ENCODE assay signal across 8 cellular contexts in the genomic region with DNA sequence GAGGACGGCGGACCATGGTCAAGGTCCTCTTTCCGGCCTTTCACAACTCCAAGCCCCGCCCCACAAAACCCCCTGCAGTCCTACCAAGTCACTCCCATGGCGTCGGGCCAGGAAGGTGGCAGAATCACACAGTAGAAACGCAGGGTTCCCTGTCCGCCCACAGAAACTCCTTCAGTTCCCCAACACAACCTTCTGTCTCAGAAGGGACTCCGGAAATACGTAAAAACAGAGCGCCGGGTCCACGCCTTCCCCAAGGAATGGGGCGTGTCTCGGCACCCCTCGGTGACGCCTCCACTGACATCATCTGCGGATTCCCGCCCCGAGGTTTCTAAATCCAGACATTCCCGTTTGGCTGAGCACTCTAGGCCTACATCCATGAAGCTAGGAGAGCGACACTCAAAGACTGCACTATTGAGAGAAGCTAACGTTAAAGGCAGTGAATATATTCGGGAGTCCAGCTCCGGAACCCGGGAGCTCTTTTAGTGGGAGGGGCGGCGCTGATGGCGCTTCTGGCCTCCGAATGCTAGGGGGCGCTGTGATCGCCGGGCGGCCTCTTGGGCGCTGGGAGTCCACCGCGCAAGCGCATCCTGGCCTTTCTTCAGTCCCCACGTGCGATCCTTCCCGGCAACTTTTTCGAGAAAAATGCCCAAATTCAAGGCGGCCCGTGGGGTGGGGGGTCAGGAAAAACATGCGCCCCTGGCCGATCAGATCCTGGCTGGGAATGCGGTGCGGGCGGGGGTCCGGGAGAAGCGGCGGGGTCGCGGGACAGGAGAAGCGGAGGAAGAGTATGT. TPM values are rescaled to one million over a fixed set of nuclear protein-coding genes. Genes with fewer than 3 reads are reported as not detected.
DNase-seq lines count a peak whose midpoint lies in the region; ATAC-seq and TF ChIP-seq lines count a peak whose summit lies in the region.

A gene with protein sequence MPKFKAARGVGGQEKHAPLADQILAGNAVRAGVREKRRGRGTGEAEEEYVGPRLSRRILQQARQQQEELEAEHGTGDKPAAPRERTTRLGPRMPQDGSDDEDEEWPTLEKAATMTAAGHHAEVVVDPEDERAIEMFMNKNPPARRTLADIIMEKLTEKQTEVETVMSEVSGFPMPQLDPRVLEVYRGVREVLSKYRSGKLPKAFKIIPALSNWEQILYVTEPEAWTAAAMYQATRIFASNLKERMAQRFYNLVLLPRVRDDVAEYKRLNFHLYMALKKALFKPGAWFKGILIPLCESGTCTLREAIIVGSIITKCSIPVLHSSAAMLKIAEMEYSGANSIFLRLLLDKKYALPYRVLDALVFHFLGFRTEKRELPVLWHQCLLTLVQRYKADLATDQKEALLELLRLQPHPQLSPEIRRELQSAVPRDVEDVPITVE (plus strand): TSS at position 579 of the 791 bp plus-strand sequence. CDS start 64 bp downstream, at position 643.
A gene with protein sequence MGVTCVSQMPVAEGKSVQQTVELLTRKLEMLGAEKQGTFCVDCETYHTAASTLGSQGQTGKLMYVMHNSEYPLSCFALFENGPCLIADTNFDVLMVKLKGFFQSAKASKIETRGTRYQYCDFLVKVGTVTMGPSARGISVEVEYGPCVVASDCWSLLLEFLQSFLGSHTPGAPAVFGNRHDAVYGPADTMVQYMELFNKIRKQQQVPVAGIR (minus strand): TSS at position 219 of the 791 bp plus-strand sequence. CDS start 121 bp downstream, at position 98.

- H3K4me3 ChIP-seq in SK-N-SH (ENCODE audit: low read depth in 2 of 2, low read length in 1 of 2) = peak within 1 kb of the TSS; percentile 55 to 99
- peak within 1 kb of the TSS; percentile 81 for H3K4me3 ChIP-seq in thoracic aorta

- H3K27me3 ChIP-seq in SK-N-SH (ENCODE audit: insufficient read depth) = no peaks in the 10 kb centered on the region
- no peaks in the 10 kb centered on the region for H3K27me3 ChIP-seq in thoracic aorta (replicated peaks; ENCODE audit: insufficient read depth)

- ATAC-seq in HG02588 (IDR thresholded peaks at IDR 0.05; ENCODE audit: unreplicated experiment) (peak; percentile 81), omental fat pad (ENCODE audit: low FRiP score) (peak; percentile 95), thoracic aorta (ENCODE audit: insufficient number of reproducible peaks, low FRiP score, low read depth) (peak; percentile 94)

- H4K20me1 ChIP-seq in SK-N-SH (ENCODE audit: insufficient read depth) = no peaks in the 10 kb centered on the region

- peak within 1 kb of the TSS; percentile 100 for H3K27ac Mint-ChIP-seq in activated naive CD4-positive, alpha-beta T cell treated with anti-CD3 and anti-CD28 coated beads, Interleukin-2, amount 50 U/mL, for 24 hours

- TF ChIP-seq RAD21 in SK-N-SH (IDR thresholded peaks at IDR 0.05; ENCODE audit: low read length) = no peak; the same call in 1 of the 2 replicates

- H3K4me1 ChIP-seq in SK-N-SH (ENCODE audit: control insufficient read depth in 1 of 2, insufficient read depth in 2 of 2, low read depth in 1 of 2, low read length in 1 of 2) (peaks cover 14 to 18% of the 10 kb centered on the region in 2 experiments; a peak in 3 of 4 replicates), thoracic aorta (ENCODE audit: control insufficient read depth in 1 of 2, low read depth in 2 of 2) (peaks cover 22 to 43% of the 10 kb centered on the region in 2 donors)

- peaks cover 88% of the 10 kb centered on the region for H3K79me2 ChIP-seq in SK-N-SH (ENCODE audit: insufficient read depth)

- peaks cover 24% of the 10 kb centered on the region for H3K36me3 Mint-ChIP-seq in activated naive CD4-positive, alpha-beta T cell treated with anti-CD3 and anti-CD28 coated beads, Interleukin-2, amount 50 U/mL, for 24 hours

- H3K4me2 ChIP-seq in SK-N-SH = peak within 1 kb of the TSS; percentile 81

- no peaks in the 10 kb centered on the region for H3K27me3 Mint-ChIP-seq in activated naive CD4-positive, alpha-beta T cell treated with anti-CD3 and anti-CD28 coated beads, Interleukin-2, amount 50 U/mL, for 24 hours

- H3K4me1 Mint-ChIP-seq in activated naive CD4-positive, alpha-beta T cell treated with anti-CD3 and anti-CD28 coated beads, Interleukin-2, amount 50 U/mL, for 24 hours = peaks cover 49% of the 10 kb centered on the region

- peak; percentile 97 for TF ChIP-seq CTCF in SK-N-SH (IDR thresholded peaks at IDR 0.05)
- peak in 2 of 3 donors; percentile 93 to 95 for TF ChIP-seq CTCF in omental fat pad (IDR thresholded peaks at IDR 0.05)
- TF ChIP-seq CTCF in thoracic aorta (IDR thresholded peaks at IDR 0.05) = peak; percentile 95

- WGBS in SK-N-SH (ENCODE audit: low lambda C conversion rate) = 0% methylated on average over 33 of the region's 55 CpGs

- H3K9me3 ChIP-seq in SK-N-SH = no peaks in the 10 kb centered on the region
- H3K9me3 ChIP-seq in thoracic aorta = no peaks in the 10 kb centered on the region

- peak within 1 kb of the TSS; percentile 85 for H2AFZ ChIP-seq in SK-N-SH (ENCODE audit: low read depth)

- H3K9me2 ChIP-seq in SK-N-SH = no peaks in the 10 kb centered on the region

- TF ChIP-seq EP300 in SK-N-SH (IDR thresholded peaks at IDR 0.05; ENCODE audit: borderline replicate concordance in 1 of 2, low read depth in 1 of 2, low read length in 1 of 2) = no peak

- peak within 1 kb of the TSS; percentile 98 for H3K9ac ChIP-seq in SK-N-SH

- no peaks in the 10 kb centered on the region for H3K9me3 Mint-ChIP-seq in activated naive CD4-positive, alpha-beta T cell treated with anti-CD3 and anti-CD28 coated beads, Interleukin-2, amount 50 U/mL, for 24 hours

- DNase-seq in NCI-H1048 (lab: John Stamatoyannopoulos, UW) (peak; percentile 84), SK-N-SH (peak; percentile 95), glomerular endothelial cell (ENCODE audit: extremely low read depth, low read depth, low spot score) (peak; percentile 81), omental fat pad (ENCODE audit: low spot score) (peak; percentile 93), thoracic aorta (ENCODE audit: low spot score) (peak; percentile 86)

- H3K27ac ChIP-seq in SK-N-SH (ENCODE audit: low read depth in 2 of 2, low read length in 1 of 2) = peak within 1 kb of the TSS; percentile 96 to 99
- H3K27ac ChIP-seq in thoracic aorta = peak within 1 kb of the TSS; percentile 91 to 99

- H3K4me3 Mint-ChIP-seq in activated naive CD4-positive, alpha-beta T cell treated with anti-CD3 and anti-CD28 coated beads, Interleukin-2, amount 50 U/mL, for 24 hours = peak within 1 kb of the TSS; percentile 100

- peak; percentile 35 for TF ChIP-seq POLR2A in GM10847 (IDR thresholded peaks at IDR 0.05; ENCODE audit: extremely low read depth, insufficient read length)

- H3F3A ChIP-seq in SK-N-SH (replicated peaks; ENCODE audit: insufficient read depth) = peaks cover 7% of the 10 kb centered on the region

- POLR2A ChIA-PET in SK-N-SH (lab: Yijun Ruan, JAX) = interaction anchor here (0.7 to 1.5 kb wide), 8 partner anchors 18 to 133 kb away, joined by 3 to 14 read pairs (median 4); a partner anchor contains a TSS

- peaks cover 5 to 9% of the 10 kb centered on the region in 2 experiments for H3K36me3 ChIP-seq in SK-N-SH (replicated peaks in 1 of 2; ENCODE audit: control insufficient read depth in 1 of 2, insufficient read depth in 2 of 2, low read length in 1 of 2)
- no peaks in the 10 kb centered on the region for H3K36me3 ChIP-seq in thoracic aorta

- CTCF ChIA-PET in SK-N-SH (lab: Yijun Ruan, JAX) = interaction anchor here (0.6 to 5.4 kb wide), 35 partner anchors 10 to 627 kb away, joined by 3 to 70 read pairs (median 4); a partner anchor contains a TSS

TF ChIP-seq in SK-N-SH, 30 proteins besides CTCF, POLR2A, EP300 and RAD21 (continues in another document):
- TF ChIP-seq SIN3A (IDR thresholded peaks at IDR 0.05; ENCODE audit: borderline replicate concordance, low read depth, low read length) (peak; percentile 66; the same call in 1 of the 2 replicates), JUND (IDR thresholded peaks at IDR 0.05) (no peak), FOSL2 (IDR thresholded peaks at IDR 0.05; ENCODE audit: borderline replicate concordance, low read depth) (peak; percentile 14; the same call in 1 of the 2 replicates), NFIC (IDR thresholded peaks at IDR 0.05; ENCODE audit: borderline replicate concordance) (peak; percentile 13; the same call in 1 of the 2 replicates)
- TF ChIP-seq, protein P1, sequence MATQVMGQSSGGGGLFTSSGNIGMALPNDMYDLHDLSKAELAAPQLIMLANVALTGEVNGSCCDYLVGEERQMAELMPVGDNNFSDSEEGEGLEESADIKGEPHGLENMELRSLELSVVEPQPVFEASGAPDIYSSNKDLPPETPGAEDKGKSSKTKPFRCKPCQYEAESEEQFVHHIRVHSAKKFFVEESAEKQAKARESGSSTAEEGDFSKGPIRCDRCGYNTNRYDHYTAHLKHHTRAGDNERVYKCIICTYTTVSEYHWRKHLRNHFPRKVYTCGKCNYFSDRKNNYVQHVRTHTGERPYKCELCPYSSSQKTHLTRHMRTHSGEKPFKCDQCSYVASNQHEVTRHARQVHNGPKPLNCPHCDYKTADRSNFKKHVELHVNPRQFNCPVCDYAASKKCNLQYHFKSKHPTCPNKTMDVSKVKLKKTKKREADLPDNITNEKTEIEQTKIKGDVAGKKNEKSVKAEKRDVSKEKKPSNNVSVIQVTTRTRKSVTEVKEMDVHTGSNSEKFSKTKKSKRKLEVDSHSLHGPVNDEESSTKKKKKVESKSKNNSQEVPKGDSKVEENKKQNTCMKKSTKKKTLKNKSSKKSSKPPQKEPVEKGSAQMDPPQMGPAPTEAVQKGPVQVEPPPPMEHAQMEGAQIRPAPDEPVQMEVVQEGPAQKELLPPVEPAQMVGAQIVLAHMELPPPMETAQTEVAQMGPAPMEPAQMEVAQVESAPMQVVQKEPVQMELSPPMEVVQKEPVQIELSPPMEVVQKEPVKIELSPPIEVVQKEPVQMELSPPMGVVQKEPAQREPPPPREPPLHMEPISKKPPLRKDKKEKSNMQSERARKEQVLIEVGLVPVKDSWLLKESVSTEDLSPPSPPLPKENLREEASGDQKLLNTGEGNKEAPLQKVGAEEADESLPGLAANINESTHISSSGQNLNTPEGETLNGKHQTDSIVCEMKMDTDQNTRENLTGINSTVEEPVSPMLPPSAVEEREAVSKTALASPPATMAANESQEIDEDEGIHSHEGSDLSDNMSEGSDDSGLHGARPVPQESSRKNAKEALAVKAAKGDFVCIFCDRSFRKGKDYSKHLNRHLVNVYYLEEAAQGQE (IDR thresholded peaks at IDR 0.05; ENCODE audit: low read depth, low read length) = no peak

RNA-seq across cellular contexts. Expression of the first gene that starts in this region (rescaled TPM):
- 31.1 and 56.0 TPM in 2 replicates for polyA plus RNA-seq in SK-N-SH (2012; rRNA removed)
- polyA plus RNA-seq in SK-N-SH (2012; cell fraction: cytosol; rRNA removed) = 32.4 and 35.9 TPM in 2 replicates
- 54.5 and 56.0 TPM in 2 replicates for polyA plus RNA-seq in SK-N-SH (2012; cell fraction: nucleus; rRNA removed)
- 11.5 and 24.3 TPM in 2 replicates for total RNA-seq in glomerular endothelial cell
- 10 to 100 TPM in 3 of 4 donors, 1 to 10 TPM in 1; 9.8 to 38.2 (median 11.8) TPM for total RNA-seq in omental fat pad
- 10 to 100 TPM in 1 of 2 donors, 1 to 10 TPM in 1; 5.3 to 11.6 TPM for total RNA-seq in thoracic aorta

RNA-seq across cellular contexts. Expression of the second gene that starts in this region (rescaled TPM):
- 25.1 and 29.6 TPM in 2 replicates for polyA plus RNA-seq in SK-N-SH (2012; rRNA removed)
- 26.4 and 26.6 TPM in 2 replicates for polyA plus RNA-seq in SK-N-SH (2012; cell fraction: cytosol; rRNA removed)
- polyA plus RNA-seq in SK-N-SH (2012; cell fraction: nucleus; rRNA removed) = 21.5 and 25.2 TPM in 2 replicates
- total RNA-seq in glomerular endothelial cell (22.0 and 22.6 TPM in 2 replicates), omental fat pad (10 to 100 TPM in 3 of 4 donors, 1 to 10 TPM in 1; 6.8 to 12.5 (median 11.2) TPM), thoracic aorta (10 to 100 TPM in 1 of 2 donors, 1 to 10 TPM in 1; 5.6 to 11.6 TPM)

Comparison
In these comparisons a context has a peak if more than half of its experiments do, and no peak if none do; other contexts are left out.
1. Peak in every context shown above with its lines: DNase-seq, ATAC-seq, H3K4me3 ChIP-seq and H3K27ac ChIP-seq.